In genomic region chr4:68929076-68929737, GRCh38 we compare ENCODE assay signal across 36 cellular contexts. TPM values are rescaled to one million over a fixed set of nuclear protein-coding genes. Genes with fewer than 3 reads are reported as not detected.
"Had no signal": no experiment of that assay in that cellular context is flagged by ENCODE, and none has a peak within 500 bp of the region (broad histone marks: within the 10 kb centered on the region; RNA-seq: fewer than 3 reads in every experiment).

No MANE protein-coding gene starts in this region.

- H3K36me3 ChIP-seq: ascending aorta, breast epithelium, cardiac muscle cell, colonic mucosa, esophagus squamous epithelium, gastroesophageal sphincter had no signal

- H3K4me1 ChIP-seq: ascending aorta, breast epithelium, colonic mucosa, esophagus squamous epithelium, gastroesophageal sphincter had no signal

- H3K4me3 ChIP-seq: ascending aorta, breast epithelium, cardiac muscle cell, colonic mucosa, esophagus squamous epithelium, gastroesophageal sphincter had no signal

- H3K9me3 Mint-ChIP-seq: activated CD4-positive, alpha-beta T cell treated with anti-CD3 and anti-CD28 coated beads, Interleukin-2, amount 10 ng/mL, durations not matched to agents 7 days and 5 days; activated naive CD4-positive, alpha-beta T cell treated with anti-CD3 and anti-CD28 coated beads, Interleukin-2, amount 10 ng/mL, durations not matched to agents 7 days and 5 days; WTC11 had no signal

- H3K4me1 Mint-ChIP-seq: activated CD4-positive, alpha-beta memory T cell treated with anti-CD3 and anti-CD28 coated beads, Interleukin-2, amount 10 ng/mL, durations not matched to agents 7 days and 5 days; activated CD4-positive, alpha-beta T cell treated with anti-CD3 and anti-CD28 coated beads, Interleukin-2, amount 10 ng/mL, durations not matched to agents 7 days and 5 days; activated naive CD4-positive, alpha-beta T cell treated with anti-CD3 and anti-CD28 coated beads, Interleukin-2, amount 10 ng/mL, durations not matched to agents 7 days and 5 days; activated naive CD8-positive, alpha-beta T cell treated with anti-CD3 and anti-CD28 coated beads, Interleukin-2, amount 10 ng/mL, durations not matched to agents 7 days and 5 days had no signal

- H3K27ac Mint-ChIP-seq: activated CD4-positive, alpha-beta memory T cell treated with anti-CD3 and anti-CD28 coated beads, Interleukin-2, amount 10 ng/mL, durations not matched to agents 7 days and 5 days; activated CD4-positive, alpha-beta T cell treated with anti-CD3 and anti-CD28 coated beads, Interleukin-2, amount 10 ng/mL, durations not matched to agents 7 days and 5 days; activated naive CD4-positive, alpha-beta T cell treated with anti-CD3 and anti-CD28 coated beads, Interleukin-2, amount 10 ng/mL, durations not matched to agents 7 days and 5 days; activated naive CD4-positive, alpha-beta T cell treated with anti-CD3 and anti-CD28 coated beads, Interleukin-2, amount 50 U/mL, for 72 hours; activated naive CD8-positive, alpha-beta T cell treated with anti-CD3 and anti-CD28 coated beads, Interleukin-2, amount 10 ng/mL, durations not matched to agents 7 days and 5 days; activated T-cell treated with anti-CD3 and anti-CD28 coated beads, Interleukin-2, amount 50 U/mL, for 24 hours; activated T-cell treated with anti-CD3 and anti-CD28 coated beads, Interleukin-2, amount 50 U/mL, for 72 hours; brain; WTC11 had no signal

- H3K27me3 ChIP-seq: ascending aorta, breast epithelium, cardiac muscle cell, colonic mucosa, esophagus squamous epithelium, gastroesophageal sphincter had no signal

- H3K27ac ChIP-seq: ascending aorta, breast epithelium, cardiac muscle cell, colonic mucosa, epithelial cell of prostate, esophagus squamous epithelium, gastroesophageal sphincter, VCaP had no signal

- H3K9me3 ChIP-seq: ascending aorta, breast epithelium, colonic mucosa, esophagus squamous epithelium, gastroesophageal sphincter had no signal

- ATAC-seq: activated naive CD4-positive, alpha-beta T cell treated with anti-CD3 and anti-CD28 coated beads, Interleukin-2, amount 50 U/mL, for 72 hours; activated T-cell treated with anti-CD3 and anti-CD28 coated beads, Interleukin-2, amount 50 U/mL, for 72 hours; gastroesophageal sphincter; WTC11 had no signal

- H3K27me3 Mint-ChIP-seq: activated CD4-positive, alpha-beta memory T cell treated with anti-CD3 and anti-CD28 coated beads, Interleukin-2, amount 10 ng/mL, durations not matched to agents 7 days and 5 days; activated CD4-positive, alpha-beta T cell treated with anti-CD3 and anti-CD28 coated beads, Interleukin-2, amount 10 ng/mL, durations not matched to agents 7 days and 5 days; activated naive CD4-positive, alpha-beta T cell treated with anti-CD3 and anti-CD28 coated beads, Interleukin-2, amount 10 ng/mL, durations not matched to agents 7 days and 5 days; activated naive CD8-positive, alpha-beta T cell treated with anti-CD3 and anti-CD28 coated beads, Interleukin-2, amount 10 ng/mL, durations not matched to agents 7 days and 5 days; activated T-cell treated with anti-CD3 and anti-CD28 coated beads, Interleukin-2, amount 50 U/mL, for 24 hours; brain had no signal

- H3K4me3 Mint-ChIP-seq: activated CD4-positive, alpha-beta memory T cell treated with anti-CD3 and anti-CD28 coated beads, Interleukin-2, amount 10 ng/mL, durations not matched to agents 7 days and 5 days; activated CD4-positive, alpha-beta T cell treated with anti-CD3 and anti-CD28 coated beads, Interleukin-2, amount 10 ng/mL, durations not matched to agents 7 days and 5 days; activated naive CD4-positive, alpha-beta T cell treated with anti-CD3 and anti-CD28 coated beads, Interleukin-2, amount 10 ng/mL, durations not matched to agents 7 days and 5 days; activated naive CD8-positive, alpha-beta T cell treated with anti-CD3 and anti-CD28 coated beads, Interleukin-2, amount 10 ng/mL, durations not matched to agents 7 days and 5 days; activated T-cell treated with anti-CD3 and anti-CD28 coated beads, Interleukin-2, amount 50 U/mL, for 24 hours; activated T-cell treated with anti-CD3 and anti-CD28 coated beads, Interleukin-2, amount 50 U/mL, for 72 hours; brain; WTC11 had no signal

- H3K36me3 Mint-ChIP-seq: activated naive CD4-positive, alpha-beta T cell treated with anti-CD3 and anti-CD28 coated beads, Interleukin-2, amount 10 ng/mL, durations not matched to agents 7 days and 5 days; activated naive CD4-positive, alpha-beta T cell treated with anti-CD3 and anti-CD28 coated beads, Interleukin-2, amount 50 U/mL, for 72 hours; activated naive CD8-positive, alpha-beta T cell treated with anti-CD3 and anti-CD28 coated beads, Interleukin-2, amount 10 ng/mL, durations not matched to agents 7 days and 5 days; brain; WTC11 had no signal

- FAIRE-seq: endothelial cell of umbilical vein had no signal

- DNase-seq: activated CD4-positive, alpha-beta memory T cell treated with anti-CD3 and anti-CD28 coated beads, Interleukin-2, amount 10 ng/mL, durations not matched to agents 7 days and 5 days; activated CD4-positive, alpha-beta T cell treated with anti-CD3 and anti-CD28 coated beads for 1 hour; activated CD4-positive, alpha-beta T cell treated with anti-CD3 and anti-CD28 coated beads for 4 hours; activated CD4-positive, alpha-beta T cell treated with anti-CD3 and anti-CD28 coated beads, Interleukin-2, amount 10 ng/mL, durations not matched to agents 7 days and 5 days; activated CD4-positive, alpha-beta T cell treated with anti-CD3 and anti-CD28 coated beads, Interleukin-2, amount 50 U/mL, for 4 hours; activated CD8-positive, alpha-beta memory T cell treated with anti-CD3 and anti-CD28 coated beads, Interleukin-2, amount 50 U/mL, for 48 hours; activated gamma-delta T cell; activated naive CD4-positive, alpha-beta T cell; activated naive CD4-positive, alpha-beta T cell treated with anti-CD3 and anti-CD28 coated beads, Interleukin-2, amount 10 ng/mL, durations not matched to agents 7 days and 5 days; activated naive CD8-positive, alpha-beta T cell treated with anti-CD3 and anti-CD28 coated beads, Interleukin-2, amount 10 ng/mL, durations not matched to agents 7 days and 5 days; activated T-cell treated with anti-CD3 and anti-CD28 coated beads for 4 hours; activated T-cell treated with anti-CD3 and anti-CD28 coated beads, Interleukin-2, amount 50 U/mL, for 24 hours; activated T-cell treated with anti-CD3 and anti-CD28 coated beads, Interleukin-2, amount 50 U/mL, for 72 hours; central memory CD4-positive, alpha-beta T cell; cerebellar nuclear complex; colonic mucosa; effector CD8-positive, alpha-beta T cell; esophagus squamous epithelium; foreskin melanocyte; T-helper 2 cell had no signal

RNA-seq across cellular contexts. Expression of gene UGT2A3, which starts 22.4 kb away (rescaled TPM):
- total RNA-seq: activated CD4-positive, alpha-beta memory T cell treated with anti-CD3 and anti-CD28 coated beads, Interleukin-2, amount 10 ng/mL, durations not matched to agents 7 days and 5 days; activated CD4-positive, alpha-beta T cell treated with anti-CD3 and anti-CD28 coated beads, Interleukin-2, amount 10 ng/mL, durations not matched to agents 7 days and 5 days; activated naive CD4-positive, alpha-beta T cell treated with anti-CD3 and anti-CD28 coated beads, Interleukin-2, amount 50 U/mL, for 72 hours; activated naive CD8-positive, alpha-beta T cell treated with anti-CD3 and anti-CD28 coated beads, Interleukin-2, amount 10 ng/mL, durations not matched to agents 7 days and 5 days; activated T-cell treated with anti-CD3 and anti-CD28 coated beads, Interleukin-2, amount 50 U/mL, for 72 hours; ascending aorta; cardiac muscle cell; dermis microvascular lymphatic vessel endothelial cell; endothelial cell of umbilical vein; esophagus squamous epithelium; fibroblast of lung; fibroblast of villous mesenchyme; glomerular endothelial cell; T-helper 1 cell treated with Interleukin-12 subunit alpha and Interleukin-12 subunit beta and Interleukin-4 antibody, amounts not matched to agents 30 ng/mL and 1 ng/mL, for 36 hours had no signal
- polyA plus RNA-seq: cardiac muscle cell, endothelial cell of umbilical vein, esophagus, fibroblast of lung had no signal
